Comparison of ENCODE assay signal across 8 cellular contexts in genomic region chr3:153768559-153769469, GRCh38.
DNase-seq lines count a peak whose midpoint lies in the region; ATAC-seq, FAIRE-seq and TF ChIP-seq lines count a peak whose summit lies in the region.

No MANE protein-coding gene starts in this region.

- H3K36me3 ChIP-seq in Karpas-422 (ENCODE audit: insufficient read depth, low read length) (no peaks in the 10 kb centered on the region), hepatocyte (replicated peaks; ENCODE audit: insufficient read depth, low read depth) (no peaks in the 10 kb centered on the region), spleen (no peaks in the 10 kb centered on the region)

- H3K4me2 ChIP-seq in Karpas-422 (ENCODE audit: low read depth, low read length, poor library complexity, severe bottlenecking) (no peak overlapping the region), hepatocyte (no peak overlapping the region)

- FAIRE-seq in GM12891 (lab: Jason Lieb, UNC): peak; percentile 90
- FAIRE-seq in H54 (lab: Jason Lieb, UNC): peak; percentile 88

- DNase-seq in GM12891 (ENCODE audit: insufficient read length, low spot score): peak; percentile 19
- peak; percentile 19 for DNase-seq in H54 (ENCODE audit: insufficient read length, low spot score)
- peak; percentile 76 for DNase-seq in Karpas-422
- DNase-seq in amniotic epithelial cell (ENCODE audit: low read depth): peak; percentile 59
- peak; percentile 65 for DNase-seq in hepatocyte (ENCODE audit: low spot score)
- peak; percentile 71 for DNase-seq in spleen
- no peak for DNase-seq in NK-92 treated with Interleukin-12 subunit alpha and Interleukin-12 subunit beta, amount 100 ng/mL, for 24 hours (lab: John Stamatoyannopoulos, UW)

- TF ChIP-seq POLR2A in GM12891 (IDR thresholded peaks at IDR 0.05; ENCODE audit: low read depth, low read length) (no peak), H54 (IDR thresholded peaks at IDR 0.05; ENCODE audit: low read depth, low read length) (no peak), spleen (IDR thresholded peaks at IDR 0.05) (no peak)

- no peak overlapping the region for H3K9ac ChIP-seq in Karpas-422 (ENCODE audit: low read length)

- 50% methylated on average over 5 of the region's 5 CpGs for WGBS in hepatocyte (ENCODE audit: low lambda C conversion rate, missing lambda C conversion rate)
- 29 to 59% (median 44%) methylated on average over 4 to 5 of the region's 5 CpGs for WGBS in spleen, 5 donors

- no peak overlapping the region for H3K4me3 ChIP-seq in Karpas-422 (ENCODE audit: low read length)
- H3K4me3 ChIP-seq in hepatocyte: no peak overlapping the region
- H3K4me3 ChIP-seq in spleen: no peak overlapping the region

- TF ChIP-seq CTCF in hepatocyte (IDR thresholded peaks at IDR 0.05; ENCODE audit: poor library complexity): peak; percentile 75
- TF ChIP-seq CTCF in spleen (IDR thresholded peaks at IDR 0.05 in 8 of 11, conservative IDR thresholded peaks at IDR 0.05 in 3 of 11): peak; percentile 49 to 80 (median 77)

- H3K9me3 ChIP-seq in Karpas-422 (ENCODE audit: low read length) (peaks cover 12% of the 10 kb centered on the region; the same call in 1 of the 2 replicates), hepatocyte (ENCODE audit: low read depth) (no peaks in the 10 kb centered on the region), spleen (peaks cover 0 to 22% (median 14%) of the 10 kb centered on the region in 8 donors)

- H3K27me3 ChIP-seq in Karpas-422 (ENCODE audit: low read length) (no peaks in the 10 kb centered on the region), hepatocyte (no peaks in the 10 kb centered on the region), spleen (replicated peaks in 1 of 7) (peaks cover 0 to 4% (median 0%) of the 10 kb centered on the region in 7 donors)

- H3K79me2 ChIP-seq in Karpas-422 (ENCODE audit: low read length) (no peaks in the 10 kb centered on the region), hepatocyte (no peaks in the 10 kb centered on the region)

- peak; percentile 99 for ATAC-seq in SK-N-SH treated with all-trans-retinoic acid at 6 μM for 48 hours

- H4K20me1 ChIP-seq in Karpas-422 (ENCODE audit: insufficient read depth, low read depth, low read length) (no peaks in the 10 kb centered on the region), hepatocyte (ENCODE audit: insufficient read depth, poor library complexity, severe bottlenecking) (no peaks in the 10 kb centered on the region)

- H2AFZ ChIP-seq in Karpas-422 (ENCODE audit: low read length): no peak overlapping the region
- H2AFZ ChIP-seq in hepatocyte: no peak overlapping the region

- intact Hi-C loops in spleen (cut with DNase I; ENCODE audit: low total_unique reads): loop anchor here (5.0 kb wide), 2 partner anchors 727 to 742 kb away; no protein-coding TSS in a partner anchor

- H3K9me2 ChIP-seq in Karpas-422 (replicated peaks; ENCODE audit: insufficient read depth, low read length) (no peaks in the 10 kb centered on the region), hepatocyte (replicated peaks; ENCODE audit: insufficient read depth) (no peaks in the 10 kb centered on the region)

- H3K4me1 ChIP-seq in Karpas-422 (ENCODE audit: low read length) (no peaks in the 10 kb centered on the region), hepatocyte (ENCODE audit: insufficient read depth) (no peaks in the 10 kb centered on the region), spleen (no peaks in the 10 kb centered on the region)

- H3K27ac ChIP-seq in Karpas-422 (ENCODE audit: low read length) (no peak overlapping the region), hepatocyte (no peak overlapping the region), spleen (no peak overlapping the region)

TF ChIP-seq in GM12891, 5 proteins besides CTCF, POLR2A, EP300 and RAD21:
- TF ChIP-seq PAX5 (IDR thresholded peaks at IDR 0.05; ENCODE audit: insufficient read depth, low read length, severe bottlenecking): no peak
- TF ChIP-seq POU2F2 (IDR thresholded peaks at IDR 0.05; ENCODE audit: low read depth, low read length): peak; percentile 93
- TF ChIP-seq POLR2AphosphoS5 (IDR thresholded peaks at IDR 0.05; ENCODE audit: low read depth, low read length): no peak
- TF ChIP-seq SPI1 (IDR thresholded peaks at IDR 0.05; ENCODE audit: low read depth, low read length): no peak
- TF ChIP-seq TAF1 (IDR thresholded peaks at IDR 0.05; ENCODE audit: low read depth, low read length): no peak

TF ChIP-seq in SK-N-SH treated with all-trans-retinoic acid at 6 μM for 48 hours, 23 proteins besides CTCF, POLR2A, EP300 and RAD21 (continues in another document):
- TF ChIP-seq ZNF70 (CRISPR knock-in tag; IDR thresholded peaks at IDR 0.05) (no peak), POU6F1 (CRISPR knock-in tag; IDR thresholded peaks at IDR 0.05; ENCODE audit: borderline replicate concordance, low read depth) (no peak), TCF4 (CRISPR knock-in tag; IDR thresholded peaks at IDR 0.05; ENCODE audit: borderline replicate concordance) (no peak), ZC3H10 (CRISPR knock-in tag; IDR thresholded peaks at IDR 0.05) (no peak), ZNF8 (CRISPR knock-in tag; IDR thresholded peaks at IDR 0.05) (no peak), ZNF565 (CRISPR knock-in tag; conservative IDR thresholded peaks at IDR 0.05; ENCODE audit: low read depth) (no peak), BACH2 (CRISPR knock-in tag; IDR thresholded peaks at IDR 0.05; ENCODE audit: borderline replicate concordance) (no peak), CSDC2 (CRISPR knock-in tag; IDR thresholded peaks at IDR 0.05) (no peak), PPARA (CRISPR knock-in tag; IDR thresholded peaks at IDR 0.05; ENCODE audit: borderline replicate concordance) (no peak), PATZ1 (CRISPR knock-in tag; IDR thresholded peaks at IDR 0.05; ENCODE audit: borderline replicate concordance) (no peak), ZFP3 (CRISPR knock-in tag; IDR thresholded peaks at IDR 0.05) (no peak), ZFP30 (CRISPR knock-in tag; IDR thresholded peaks at IDR 0.05) (no peak), SNAI2 (CRISPR knock-in tag; IDR thresholded peaks at IDR 0.05) (no peak)
- TF ChIP-seq, protein P1, sequence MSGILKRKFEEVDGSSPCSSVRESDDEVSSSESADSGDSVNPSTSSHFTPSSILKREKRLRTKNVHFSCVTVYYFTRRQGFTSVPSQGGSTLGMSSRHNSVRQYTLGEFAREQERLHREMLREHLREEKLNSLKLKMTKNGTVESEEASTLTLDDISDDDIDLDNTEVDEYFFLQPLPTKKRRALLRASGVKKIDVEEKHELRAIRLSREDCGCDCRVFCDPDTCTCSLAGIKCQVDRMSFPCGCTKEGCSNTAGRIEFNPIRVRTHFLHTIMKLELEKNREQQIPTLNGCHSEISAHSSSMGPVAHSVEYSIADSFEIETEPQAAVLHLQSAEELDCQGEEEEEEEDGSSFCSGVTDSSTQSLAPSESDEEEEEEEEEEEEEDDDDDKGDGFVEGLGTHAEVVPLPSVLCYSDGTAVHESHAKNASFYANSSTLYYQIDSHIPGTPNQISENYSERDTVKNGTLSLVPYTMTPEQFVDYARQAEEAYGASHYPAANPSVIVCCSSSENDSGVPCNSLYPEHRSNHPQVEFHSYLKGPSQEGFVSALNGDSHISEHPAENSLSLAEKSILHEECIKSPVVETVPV (CRISPR knock-in tag; IDR thresholded peaks at IDR 0.05): no peak
